ENCODE assay signal across 8 cellular contexts in the genomic region with DNA sequence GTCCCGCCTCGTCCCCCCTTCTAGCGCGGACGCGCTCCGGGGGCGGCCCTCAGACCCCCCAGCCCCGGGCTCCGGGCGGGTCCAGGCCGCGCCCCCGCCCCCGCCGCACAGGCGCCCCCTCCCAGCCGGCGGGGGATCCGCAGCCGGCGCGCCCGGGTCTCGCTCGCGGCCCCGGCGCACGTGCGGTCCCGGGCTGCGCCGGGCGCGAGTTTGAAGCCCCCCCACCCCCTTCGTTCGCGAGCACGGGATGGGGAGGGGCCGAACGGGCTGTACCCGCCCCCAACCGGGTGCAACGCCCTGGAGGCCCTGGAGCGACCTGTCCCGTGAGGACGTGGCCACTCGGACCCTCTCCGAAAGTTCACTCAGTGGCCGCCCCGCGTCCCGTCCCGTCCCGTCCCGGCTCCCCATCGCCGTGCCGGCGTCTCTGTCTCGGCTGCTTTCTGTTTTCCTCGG. TPM values are rescaled to one million over a fixed set of nuclear protein-coding genes. Genes with fewer than 3 reads are reported as not detected.
A peak's percentile ranks its signal among the peaks of the same experiment; 100 is the strongest.
DNase-seq lines count a peak whose midpoint lies in the region; ATAC-seq and TF ChIP-seq lines count a peak whose summit lies in the region.

No MANE protein-coding gene starts in this region.

- no peaks in the 10 kb centered on the region for H3K9me3 ChIP-seq in SJSA1 (replicated peaks)

- H3K36me3 ChIP-seq in SJSA1, result no peaks in the 10 kb centered on the region

- no peak overlapping the region for H3K27ac Mint-ChIP-seq in activated CD4-positive, alpha-beta T cell treated with anti-CD3 and anti-CD28 coated beads, Interleukin-2, amount 10 ng/mL, durations not matched to agents 7 days and 5 days
- H3K27ac Mint-ChIP-seq in natural killer cell, result peak overlapping the region in 1 of 2 donors; percentile 69

- no peaks in the 10 kb centered on the region for H3K36me3 Mint-ChIP-seq in activated CD4-positive, alpha-beta T cell treated with anti-CD3 and anti-CD28 coated beads, Interleukin-2, amount 10 ng/mL, durations not matched to agents 7 days and 5 days (ENCODE audit: low read depth)
- no peaks in the 10 kb centered on the region for H3K36me3 Mint-ChIP-seq in natural killer cell

- CTCF ChIA-PET in activated CD4-positive, alpha-beta T cell treated with anti-CD3 and anti-CD28 coated beads, Interleukin-2, amount 10 ng/mL, durations not matched to agents 7 days and 5 days (lab: Charles Lee), result interaction anchor here (1.3 kb wide), 1 partner anchor 11 kb away, joined by 4 read pairs; no protein-coding TSS in a partner anchor

- peak in 2 of 3 donors; percentile 25 to 39 for ATAC-seq in natural killer cell
- no peak for ATAC-seq in HG02763 (IDR thresholded peaks at IDR 0.05; ENCODE audit: unreplicated experiment)
- ATAC-seq in GM21390 (IDR thresholded peaks at IDR 0.05; ENCODE audit: unreplicated experiment), result no peak
- ATAC-seq in HG03469 (IDR thresholded peaks at IDR 0.05; ENCODE audit: unreplicated experiment), result no peak

- peaks cover 19% of the 10 kb centered on the region for H3K4me1 ChIP-seq in SJSA1 (replicated peaks)

- H3K4me3 ChIP-seq in SJSA1, result peak overlapping the region; percentile 56

- no peaks in the 10 kb centered on the region for H3K9me3 Mint-ChIP-seq in activated CD4-positive, alpha-beta T cell treated with anti-CD3 and anti-CD28 coated beads, Interleukin-2, amount 10 ng/mL, durations not matched to agents 7 days and 5 days
- no peaks in the 10 kb centered on the region for H3K9me3 Mint-ChIP-seq in natural killer cell

- intact Hi-C loops in natural killer cell (cut with micrococcal nuclease), result no loop called here

- POLR2A ChIA-PET in activated CD4-positive, alpha-beta T cell treated with anti-CD3 and anti-CD28 coated beads, Interleukin-2, amount 10 ng/mL, durations not matched to agents 7 days and 5 days (lab: Charles Lee), result no interaction called here

- peaks cover 46% of the 10 kb centered on the region for H3K27me3 Mint-ChIP-seq in activated CD4-positive, alpha-beta T cell treated with anti-CD3 and anti-CD28 coated beads, Interleukin-2, amount 10 ng/mL, durations not matched to agents 7 days and 5 days
- peaks cover 39 to 45% of the 10 kb centered on the region in 2 donors for H3K27me3 Mint-ChIP-seq in natural killer cell (ENCODE audit: low read depth in 2 of 2)

- H3K4me1 Mint-ChIP-seq in activated CD4-positive, alpha-beta T cell treated with anti-CD3 and anti-CD28 coated beads, Interleukin-2, amount 10 ng/mL, durations not matched to agents 7 days and 5 days, result peaks cover 24% of the 10 kb centered on the region
- peaks cover 15 to 32% of the 10 kb centered on the region in 2 donors for H3K4me1 Mint-ChIP-seq in natural killer cell

- H3K27ac ChIP-seq in SJSA1 (no peak overlapping the region), epithelial cell of prostate (peak overlapping the region; percentile 53)

- no peaks in the 10 kb centered on the region for H3K27me3 ChIP-seq in SJSA1 (replicated peaks)

- H3K4me3 Mint-ChIP-seq in activated CD4-positive, alpha-beta T cell treated with anti-CD3 and anti-CD28 coated beads, Interleukin-2, amount 10 ng/mL, durations not matched to agents 7 days and 5 days, result peak overlapping the region; percentile 64
- H3K4me3 Mint-ChIP-seq in natural killer cell, result peak overlapping the region; percentile 93

- no peak for DNase-seq in activated CD4-positive, alpha-beta T cell treated with anti-CD3 and anti-CD28 coated beads, Interleukin-2, amount 10 ng/mL, durations not matched to agents 7 days and 5 days
- DNase-seq in activated CD4-positive, alpha-beta T cell treated with anti-CD3 and anti-CD28 coated beads for 48 hours, result no peak
- DNase-seq in SJSA1 (ENCODE audit: low read depth in 1 of 2, low spot score in 2 of 2) (peak in 1 of 2 experiments; percentile 19), epithelial cell of prostate (ENCODE audit: low read depth, low spot score) (no peak), natural killer cell (no peak)

- TF ChIP-seq CTCF in natural killer cell (IDR thresholded peaks at IDR 0.05), result no peak

RNA-seq across cellular contexts. Expression of a gene that starts 0.8 kb away (rescaled TPM):
- under 1 TPM; 0.37 to 0.42 TPM for total RNA-seq in activated CD4-positive, alpha-beta T cell treated with anti-CD3 and anti-CD28 coated beads, Interleukin-2, amount 10 ng/mL, durations not matched to agents 7 days and 5 days
- 11.0 and 11.5 TPM in 2 replicates for total RNA-seq in SJSA1 (2014; rRNA removed; shearing (Covaris generic))
- 1 to 10 TPM in 1 of 3 donors, under 1 TPM in 1, not detected in 1; 0.12 to 1.9 TPM for total RNA-seq in natural killer cell

Comparison
In these comparisons a context has a peak if more than half of its experiments do, and no peak if none do; other contexts are left out.
1. ATAC-seq: peak in natural killer cell (2 of 3); none in HG02763 (single experiment), GM21390 (single experiment) and HG03469 (single experiment).